ENCODE assay signal across 8 cellular contexts in the genomic region with DNA sequence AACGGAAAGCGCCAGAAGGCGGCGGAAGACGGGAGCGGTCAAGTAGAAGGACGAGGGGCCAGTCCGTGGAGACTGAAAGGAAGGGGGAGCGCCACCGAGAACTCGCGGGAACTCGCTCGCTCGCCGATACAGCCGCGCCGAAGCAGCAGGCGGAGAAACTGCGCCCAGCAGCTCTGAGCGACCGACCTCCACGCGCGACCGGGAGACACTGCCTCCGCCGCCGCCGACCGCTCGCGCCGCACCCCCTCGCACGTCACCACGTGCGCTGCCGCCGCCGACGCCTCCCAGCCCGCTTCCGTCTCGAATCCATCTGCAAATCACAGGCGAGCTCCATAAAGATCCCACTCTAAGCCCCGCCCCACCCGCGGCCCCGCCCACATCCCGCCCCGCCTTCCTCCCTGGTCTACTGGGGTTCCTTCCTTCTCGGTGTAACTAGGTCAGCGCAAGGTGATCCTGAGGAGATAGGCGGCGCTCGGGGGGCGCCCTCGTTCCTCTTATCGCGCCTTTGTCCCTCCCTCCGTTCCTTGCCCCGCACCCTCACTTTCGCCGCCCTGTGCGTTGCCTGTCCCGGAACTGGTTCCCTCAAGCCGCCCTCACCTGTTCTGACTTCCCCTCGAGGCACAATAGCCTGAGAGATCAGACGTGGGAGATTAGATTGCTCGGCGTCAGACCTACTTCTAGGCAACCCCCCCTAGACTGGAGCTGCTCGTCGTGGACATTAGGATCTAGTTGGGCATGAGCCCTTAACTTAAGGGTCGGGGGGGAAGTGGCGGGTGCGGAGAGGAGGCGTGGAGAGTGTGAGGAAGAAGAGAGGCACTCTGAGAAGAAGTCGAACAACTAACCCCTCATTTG. TPM values are rescaled to one million over a fixed set of nuclear protein-coding genes. Genes with fewer than 3 reads are reported as not detected.
DNase-seq lines count a peak whose midpoint lies in the region; ATAC-seq and TF ChIP-seq lines count a peak whose summit lies in the region.

A gene (minus strand): TSS at position 210 of the 852 bp plus-strand sequence. CDS start 7,750 bp downstream, outside the sequence.

- peak within 1 kb of the TSS; percentile 97 to 99 for H3K27ac ChIP-seq in liver (ENCODE audit: low read depth in 1 of 2, low read length in 2 of 2)

- H3K9me3 ChIP-seq in liver (ENCODE audit: control insufficient read depth in 4 of 4, low read length in 3 of 4), result no peaks in the 10 kb centered on the region

- DNase-seq in CD1c-positive myeloid dendritic cell (ENCODE audit: extremely low spot score) (peak; percentile 96), NCI-H748 treated with DMSO at 0.1 percent for 48 hours (lab: John Stamatoyannopoulos, UW) (peak; percentile 90), dermis blood vessel endothelial cell (peak; percentile 97)
- DNase-seq in activated CD4-positive, alpha-beta T cell treated with anti-CD3 and anti-CD28 coated beads, Interleukin-2, amount 50 U/mL, for 4 hours, result peak; percentile 96
- DNase-seq in stimulated activated CD4-positive, alpha-beta T cell treated with anti-CD3 and anti-CD28 coated beads, Interleukin-4, amount 100 ng/mL, for 24 hours, result peak; percentile 93

- H3K9ac ChIP-seq in liver (ENCODE audit: low read depth in 1 of 2, low read length in 2 of 2), result peak within 1 kb of the TSS; percentile 84 to 92

- H3K27me3 ChIP-seq in liver (ENCODE audit: control insufficient read depth in 4 of 4, insufficient read depth in 4 of 4, low read length in 3 of 4), result no peaks in the 10 kb centered on the region

- ATAC-seq in GM19395 (IDR thresholded peaks at IDR 0.05; ENCODE audit: unreplicated experiment) (peak; percentile 74), HG03565 (IDR thresholded peaks at IDR 0.05; ENCODE audit: unreplicated experiment) (peak; percentile 70)

- WGBS in liver, result 2% methylated on average over 80 of the region's 80 CpGs

- no peaks in the 10 kb centered on the region for H3K36me3 ChIP-seq in liver (ENCODE audit: control insufficient read depth in 4 of 4, insufficient read depth in 3 of 4, low read depth in 1 of 4, low read length in 3 of 4)

- H3K4me1 ChIP-seq in liver (ENCODE audit: control insufficient read depth in 4 of 4, insufficient read depth in 4 of 4, low read length in 3 of 4), result peaks cover 5 to 37% (median 19%) of the 10 kb centered on the region in 4 donors

- peak within 1 kb of the TSS; percentile 89 to 92 (median 90) for H3K4me3 ChIP-seq in liver (ENCODE audit: low read depth in 1 of 3, low read length in 3 of 3)

- no peak for TF ChIP-seq CTCF in liver (IDR thresholded peaks at IDR 0.05; ENCODE audit: low read depth, low read length, missing input control)

- peak in 1 of 2 donors; percentile 30 for TF ChIP-seq RAD21 in liver (IDR thresholded peaks at IDR 0.05)

TF ChIP-seq in liver, 16 proteins besides CTCF, POLR2A, EP300 and RAD21:
- TF ChIP-seq SP1 (IDR thresholded peaks at IDR 0.05) (peak; percentile 38), HNF4A (conservative IDR thresholded peaks at IDR 0.05) (peak; percentile 18 to 19), NR2F2 (IDR thresholded peaks at IDR 0.05) (no peak), JUND (IDR thresholded peaks at IDR 0.05) (no peak), GABPA (IDR thresholded peaks at IDR 0.05 in 1 of 2, conservative IDR thresholded peaks at IDR 0.05 in 1 of 2) (peak in 1 of 2 donors; percentile 18), TAF1 (conservative IDR thresholded peaks at IDR 0.05) (peak; percentile 83), HNF4G (IDR thresholded peaks at IDR 0.05) (no peak), YY1 (IDR thresholded peaks at IDR 0.05) (no peak), FOXA1 (IDR thresholded peaks at IDR 0.05) (no peak), EGR1 (IDR thresholded peaks at IDR 0.05; ENCODE audit: low read depth in 2 of 2) (no peak), FOXA2 (IDR thresholded peaks at IDR 0.05) (no peak), RXRA (IDR thresholded peaks at IDR 0.05) (no peak)
- TF ChIP-seq, protein P1, sequence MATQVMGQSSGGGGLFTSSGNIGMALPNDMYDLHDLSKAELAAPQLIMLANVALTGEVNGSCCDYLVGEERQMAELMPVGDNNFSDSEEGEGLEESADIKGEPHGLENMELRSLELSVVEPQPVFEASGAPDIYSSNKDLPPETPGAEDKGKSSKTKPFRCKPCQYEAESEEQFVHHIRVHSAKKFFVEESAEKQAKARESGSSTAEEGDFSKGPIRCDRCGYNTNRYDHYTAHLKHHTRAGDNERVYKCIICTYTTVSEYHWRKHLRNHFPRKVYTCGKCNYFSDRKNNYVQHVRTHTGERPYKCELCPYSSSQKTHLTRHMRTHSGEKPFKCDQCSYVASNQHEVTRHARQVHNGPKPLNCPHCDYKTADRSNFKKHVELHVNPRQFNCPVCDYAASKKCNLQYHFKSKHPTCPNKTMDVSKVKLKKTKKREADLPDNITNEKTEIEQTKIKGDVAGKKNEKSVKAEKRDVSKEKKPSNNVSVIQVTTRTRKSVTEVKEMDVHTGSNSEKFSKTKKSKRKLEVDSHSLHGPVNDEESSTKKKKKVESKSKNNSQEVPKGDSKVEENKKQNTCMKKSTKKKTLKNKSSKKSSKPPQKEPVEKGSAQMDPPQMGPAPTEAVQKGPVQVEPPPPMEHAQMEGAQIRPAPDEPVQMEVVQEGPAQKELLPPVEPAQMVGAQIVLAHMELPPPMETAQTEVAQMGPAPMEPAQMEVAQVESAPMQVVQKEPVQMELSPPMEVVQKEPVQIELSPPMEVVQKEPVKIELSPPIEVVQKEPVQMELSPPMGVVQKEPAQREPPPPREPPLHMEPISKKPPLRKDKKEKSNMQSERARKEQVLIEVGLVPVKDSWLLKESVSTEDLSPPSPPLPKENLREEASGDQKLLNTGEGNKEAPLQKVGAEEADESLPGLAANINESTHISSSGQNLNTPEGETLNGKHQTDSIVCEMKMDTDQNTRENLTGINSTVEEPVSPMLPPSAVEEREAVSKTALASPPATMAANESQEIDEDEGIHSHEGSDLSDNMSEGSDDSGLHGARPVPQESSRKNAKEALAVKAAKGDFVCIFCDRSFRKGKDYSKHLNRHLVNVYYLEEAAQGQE (IDR thresholded peaks at IDR 0.05), result no peak
- TF ChIP-seq, protein P2, sequence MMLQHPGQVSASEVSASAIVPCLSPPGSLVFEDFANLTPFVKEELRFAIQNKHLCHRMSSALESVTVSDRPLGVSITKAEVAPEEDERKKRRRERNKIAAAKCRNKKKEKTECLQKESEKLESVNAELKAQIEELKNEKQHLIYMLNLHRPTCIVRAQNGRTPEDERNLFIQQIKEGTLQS (IDR thresholded peaks at IDR 0.05), result no peak
- TF ChIP-seq, protein P3, sequence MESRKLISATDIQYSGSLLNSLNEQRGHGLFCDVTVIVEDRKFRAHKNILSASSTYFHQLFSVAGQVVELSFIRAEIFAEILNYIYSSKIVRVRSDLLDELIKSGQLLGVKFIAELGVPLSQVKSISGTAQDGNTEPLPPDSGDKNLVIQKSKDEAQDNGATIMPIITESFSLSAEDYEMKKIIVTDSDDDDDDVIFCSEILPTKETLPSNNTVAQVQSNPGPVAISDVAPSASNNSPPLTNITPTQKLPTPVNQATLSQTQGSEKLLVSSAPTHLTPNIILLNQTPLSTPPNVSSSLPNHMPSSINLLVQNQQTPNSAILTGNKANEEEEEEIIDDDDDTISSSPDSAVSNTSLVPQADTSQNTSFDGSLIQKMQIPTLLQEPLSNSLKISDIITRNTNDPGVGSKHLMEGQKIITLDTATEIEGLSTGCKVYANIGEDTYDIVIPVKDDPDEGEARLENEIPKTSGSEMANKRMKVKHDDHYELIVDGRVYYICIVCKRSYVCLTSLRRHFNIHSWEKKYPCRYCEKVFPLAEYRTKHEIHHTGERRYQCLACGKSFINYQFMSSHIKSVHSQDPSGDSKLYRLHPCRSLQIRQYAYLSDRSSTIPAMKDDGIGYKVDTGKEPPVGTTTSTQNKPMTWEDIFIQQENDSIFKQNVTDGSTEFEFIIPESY (IDR thresholded peaks at IDR 0.05), result no peak
- TF ChIP-seq, protein P4, sequence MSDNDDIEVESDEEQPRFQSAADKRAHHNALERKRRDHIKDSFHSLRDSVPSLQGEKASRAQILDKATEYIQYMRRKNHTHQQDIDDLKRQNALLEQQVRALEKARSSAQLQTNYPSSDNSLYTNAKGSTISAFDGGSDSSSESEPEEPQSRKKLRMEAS (IDR thresholded peaks at IDR 0.05), result peak; percentile 22

RNA-seq across cellular contexts. Expression of the gene that starts here (rescaled TPM):
- total RNA-seq in dermis blood vessel endothelial cell (94.5 and 107 TPM in 2 replicates), liver (10 to 100 TPM; 33.2 to 83.4 TPM)
- 10 to 100 TPM; 14.2 to 34.8 TPM for polyA plus RNA-seq in liver

Comparison
In these comparisons a context has a peak if more than half of its experiments do, and no peak if none do; other contexts are left out.
1. Peak in every context shown above with its lines: DNase-seq, ATAC-seq, H3K4me3 ChIP-seq and H3K27ac ChIP-seq.